12 cellular contexts compared by ENCODE assay signal in genomic region chr2:102049756-102050443, GRCh38. TPM values are rescaled to one million over a fixed set of nuclear protein-coding genes. Genes with fewer than 3 reads are reported as not detected.
A peak's percentile ranks its signal among the peaks of the same experiment; 100 is the strongest.
DNase-seq lines count a peak whose midpoint lies in the region; ATAC-seq and TF ChIP-seq lines count a peak whose summit lies in the region.
"Had no signal": no experiment of that assay in that cellular context is flagged by ENCODE, and none has a peak within 500 bp of the region (broad histone marks: within the 10 kb centered on the region; RNA-seq: fewer than 3 reads in every experiment).

No MANE protein-coding gene starts in this region.

- H3K27me3 ChIP-seq in ascending aorta = no peaks in the 10 kb centered on the region
- no peaks in the 10 kb centered on the region for H3K27me3 ChIP-seq in trophoblast cell (ENCODE audit: insufficient read depth, low read length)

- no peak overlapping the region for H3K23ac ChIP-seq in trophoblast cell (ENCODE audit: low read length)

- intact Hi-C loops in ascending aorta (cut with DNase I) = no loop called here
- intact Hi-C loops in left ventricle myocardium superior (cut with micrococcal nuclease) = no loop called here

- no peaks in the 10 kb centered on the region for H3K36me3 ChIP-seq in ascending aorta
- H3K36me3 ChIP-seq in trophoblast cell (ENCODE audit: control insufficient read depth in 1 of 2, insufficient read depth in 2 of 2, low read length in 2 of 2) = no peaks in the 10 kb centered on the region

- H3K79me2 ChIP-seq in trophoblast cell (ENCODE audit: control insufficient read depth, insufficient read depth, low read length, poor library complexity) = no peaks in the 10 kb centered on the region

- H3K18ac ChIP-seq in trophoblast cell (ENCODE audit: low read length) = no peak overlapping the region

- no peak overlapping the region for H3K9ac ChIP-seq in trophoblast cell (ENCODE audit: low read length)

- H3K9me3 ChIP-seq in ascending aorta (no peaks in the 10 kb centered on the region), trophoblast cell (ENCODE audit: insufficient read depth, low read depth, low read length) (no peaks in the 10 kb centered on the region)

- peak overlapping the region; percentile 42 for H2BK12ac ChIP-seq in trophoblast cell (ENCODE audit: low read length)

- H3K14ac ChIP-seq in trophoblast cell (ENCODE audit: low read length) = no peak overlapping the region

- H3K27ac ChIP-seq in ascending aorta (peak overlapping the region; percentile 77 to 89), trophoblast cell (ENCODE audit: low read depth, low read length) (no peak overlapping the region)

- no peak overlapping the region for H4K12ac ChIP-seq in trophoblast cell (ENCODE audit: low read depth, low read length)

- ATAC-seq in left ventricle myocardium superior = peak; percentile 18
- no peak for ATAC-seq in HG03139 (IDR thresholded peaks at IDR 0.05; ENCODE audit: unreplicated experiment)
- ATAC-seq in HG03442 (IDR thresholded peaks at IDR 0.05; ENCODE audit: unreplicated experiment) = no peak
- ATAC-seq in GM19455 (IDR thresholded peaks at IDR 0.05; ENCODE audit: unreplicated experiment) = no peak

- peaks cover 16 to 20% of the 10 kb centered on the region in 2 donors for H3K4me1 ChIP-seq in ascending aorta
- H3K4me1 ChIP-seq in trophoblast cell (ENCODE audit: control insufficient read depth in 1 of 2, insufficient read depth in 2 of 2, low read length in 2 of 2) = peaks cover 14% of the 10 kb centered on the region in 2 experiments

- no peak overlapping the region for H2BK120ac ChIP-seq in trophoblast cell (ENCODE audit: insufficient read depth, low read length, poor library complexity)

- no peak overlapping the region for H4K91ac ChIP-seq in trophoblast cell (ENCODE audit: low read depth, low read length)

- H2AFZ ChIP-seq in trophoblast cell (ENCODE audit: insufficient read depth, low read length, poor library complexity) = no peak overlapping the region

- H3K4ac ChIP-seq in trophoblast cell (ENCODE audit: low read depth, low read length) = no peak overlapping the region

- H2AK5ac ChIP-seq in trophoblast cell (ENCODE audit: low read length) = no peak overlapping the region

- H3K4me2 ChIP-seq in trophoblast cell (ENCODE audit: low read length) = no peak overlapping the region

- H3K79me1 ChIP-seq in trophoblast cell (ENCODE audit: low read length) = peaks cover 12% of the 10 kb centered on the region

- no peak overlapping the region for H3K4me3 ChIP-seq in AG10803 (ENCODE audit: low read length)
- no peak overlapping the region for H3K4me3 ChIP-seq in ascending aorta
- H3K4me3 ChIP-seq in trophoblast cell (ENCODE audit: low read depth, low read length) = no peak overlapping the region

- TF ChIP-seq CTCF in AG10803 (conservative IDR thresholded peaks at IDR 0.05; ENCODE audit: low read length) = no peak
- TF ChIP-seq CTCF in ascending aorta (IDR thresholded peaks at IDR 0.05) = no peak

- no peak overlapping the region for H4K8ac ChIP-seq in trophoblast cell (ENCODE audit: low read depth, low read length)

- no peak overlapping the region for H2BK5ac ChIP-seq in trophoblast cell (ENCODE audit: low read depth, low read length, poor library complexity)

- DNase-seq in AG10803 (ENCODE audit: low read depth) = peak; percentile 81
- peak in 1 of 2 donors; percentile 83 for DNase-seq in ascending aorta (ENCODE audit: low spot score in 2 of 2)
- no peak for DNase-seq in left ventricle myocardium superior
- DNase-seq in trophoblast cell = no peak
- DNase-seq in glomerular visceral epithelial cell (ENCODE audit: extremely low spot score) = no peak
- DNase-seq: endodermal cell; NCI-H69; stimulated activated CD4-positive, alpha-beta T cell treated with anti-CD3 and anti-CD28 coated beads, Interleukin-2, amount 100 ng/mL, for 48 hours had no signal

- WGBS in trophoblast cell (ENCODE audit: extremely low coverage, insufficient coverage, insufficient read length) = no CpG with 5 or more reads among the region's 10 CpGs

RNA-seq across cellular contexts. Expression of gene IL1R2, which starts 58.1 kb away (rescaled TPM):
- total RNA-seq in ascending aorta (25.4 TPM), left ventricle myocardium superior (1.4 TPM)
- polyA plus RNA-seq in trophoblast cell (2013) = 1.0 and 1.4 TPM in 2 replicates
- total RNA-seq: T-helper 2 cell treated with Interferon-gamma antibody and Interleukin-4, amounts not matched to agents 100 ng/mL and 5 ng/mL, for 36 hours had no signal

Comparison
In these comparisons a context has a peak if more than half of its experiments do, and no peak if none do; other contexts are left out.
1. RNA of gene IL1R2, which starts 58.1 kb away (total RNA-seq): 25.4 TPM in ascending aorta (single experiment); 1.4 TPM in left ventricle myocardium superior (single experiment); every median in the first group is over 10 times any median in the second.